ENCODE assay signal across 29 cellular contexts in the genomic region with DNA sequence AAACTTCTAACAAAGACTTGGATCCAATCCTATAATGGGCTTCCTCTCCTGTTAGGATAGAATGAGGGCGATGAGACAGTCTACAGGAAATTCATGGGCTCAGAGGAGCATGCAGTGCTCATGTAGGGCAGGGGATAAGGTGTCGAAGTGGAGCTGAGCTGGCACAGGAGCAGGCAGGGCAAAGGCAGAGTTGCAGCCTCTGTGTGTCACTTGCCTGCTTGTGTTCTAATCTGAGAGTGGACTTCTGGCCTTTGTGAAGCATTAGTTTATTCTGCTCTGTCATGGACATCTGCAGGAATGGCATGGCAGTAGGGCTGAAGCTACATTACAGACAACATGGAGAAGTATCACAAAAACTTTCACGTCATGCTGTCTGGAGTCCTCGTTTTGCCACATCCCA. TPM values are rescaled to one million over a fixed set of nuclear protein-coding genes. Genes with fewer than 3 reads are reported as not detected.
DNase-seq lines count a peak whose midpoint lies in the region; ATAC-seq, FAIRE-seq and TF ChIP-seq lines count a peak whose summit lies in the region.
"Had no signal": no experiment of that assay in that cellular context is flagged by ENCODE, and none has a peak within 500 bp of the region (broad histone marks: within the 10 kb centered on the region; RNA-seq: fewer than 3 reads in every experiment).

No MANE protein-coding gene starts in this region.

- TF ChIP-seq EP300 in HepG2 (IDR thresholded peaks at IDR 0.05; ENCODE audit: low read depth in 2 of 2, low read length in 2 of 2) (no peak), HepG2 (CRISPR knock-in tag; IDR thresholded peaks at IDR 0.05; ENCODE audit: borderline replicate concordance) (no peak)

- TF ChIP-seq CTCF in HepG2 (CRISPR knock-in tag; IDR thresholded peaks at IDR 0.05): no peak
- no peak for TF ChIP-seq CTCF in OCI-LY7 (conservative IDR thresholded peaks at IDR 0.05; ENCODE audit: low read length)
- TF ChIP-seq CTCF in HFFc6 (IDR thresholded peaks at IDR 0.05): no peak

- no peak overlapping the region for H2AFZ ChIP-seq in HepG2 (ENCODE audit: low read length)
- H2AFZ ChIP-seq in OCI-LY7 (ENCODE audit: low read length): no peak overlapping the region

- intact Hi-C loops in HepG2 (cut with micrococcal nuclease; ENCODE audit: unreplicated experiment): no loop called here
- intact Hi-C loops in OCI-LY7 (cut with micrococcal nuclease; ENCODE audit: unreplicated experiment): no loop called here

- H3K4me1 ChIP-seq in HepG2 (ENCODE audit: insufficient read depth, low read length) (no peaks in the 10 kb centered on the region), subcutaneous abdominal adipose tissue (ENCODE audit: control insufficient read depth in 5 of 5, insufficient read depth in 5 of 5, low read length in 5 of 5) (peaks cover 3 to 22% (median 17%) of the 10 kb centered on the region in 5 donors), OCI-LY7 (ENCODE audit: insufficient read depth, low read length, poor library complexity, severe bottlenecking) (no peaks in the 10 kb centered on the region)
- H3K4me1 ChIP-seq: BE2C, BLaER1 had no signal

- BruUV-seq in HepG2 (replicated peaks; lab: Mats Ljungman, UMichigan) (no TSS peak), OCI-LY7 (replicated peaks; lab: Mats Ljungman, UMichigan) (no TSS peak)

- H3K27ac ChIP-seq in HepG2 (ENCODE audit: extremely low read length, insufficient read depth, low read length) (no peak overlapping the region), subcutaneous abdominal adipose tissue (ENCODE audit: low read depth, low read length) (peak overlapping the region; percentile 11), OCI-LY7 (ENCODE audit: low read depth, low read length, poor library complexity, severe bottlenecking) (no peak overlapping the region)
- H3K27ac ChIP-seq: BLaER1 had no signal

- H3K36me3 ChIP-seq in HepG2 (replicated peaks in 1 of 2; ENCODE audit: control insufficient read depth in 1 of 2, insufficient read depth in 2 of 2, low read length in 2 of 2) (no peaks in the 10 kb centered on the region), subcutaneous abdominal adipose tissue (ENCODE audit: control insufficient read depth in 5 of 5, insufficient read depth in 5 of 5, low read length in 5 of 5) (no peaks in the 10 kb centered on the region), OCI-LY7 (ENCODE audit: insufficient read depth, low read length) (no peaks in the 10 kb centered on the region)
- H3K36me3 ChIP-seq: BE2C, BLaER1 had no signal

- H3K4me2 ChIP-seq in HepG2 (ENCODE audit: low read depth, low read length): no peak overlapping the region
- no peak overlapping the region for H3K4me2 ChIP-seq in OCI-LY7 (ENCODE audit: low read length)
- H3K4me2 ChIP-seq: BLaER1 had no signal

- CTCF ChIA-PET in HepG2 (lab: Yijun Ruan, JAX; ENCODE audit: low intra/inter-chr PET ratio, low total read pairs): no interaction called here
- CTCF ChIA-PET in OCI-LY7 (lab: Charles Lee; ENCODE audit: unreplicated experiment): no interaction called here

- peak; percentile 24; the same call in 1 of the 3 replicates for ATAC-seq in HepG2
- ATAC-seq: GM12878 had no signal

- H3K27me3 ChIP-seq in HepG2 (ENCODE audit: control insufficient read depth in 1 of 2, insufficient read depth in 2 of 2, low read length in 2 of 2) (no peaks in the 10 kb centered on the region), subcutaneous abdominal adipose tissue (ENCODE audit: control insufficient read depth in 5 of 5, insufficient read depth in 4 of 5, low read length in 5 of 5) (no peaks in the 10 kb centered on the region)
- H3K27me3 ChIP-seq: BE2C, BLaER1 had no signal

- WGBS in HepG2 (ENCODE audit: low lambda C conversion rate): 0% methylated on average over 4 of the region's 4 CpGs

- H3K4me1 Mint-ChIP-seq in HFFc6 (ENCODE audit: low read depth): no peaks in the 10 kb centered on the region
- H3K4me1 Mint-ChIP-seq: CD4-positive, alpha-beta memory T cell; CD4-positive, CD25-positive, alpha-beta regulatory T cell; CD8-positive, alpha-beta memory T cell had no signal

- H3K9me3 ChIP-seq in HepG2 (ENCODE audit: low read length) (no peaks in the 10 kb centered on the region), subcutaneous abdominal adipose tissue (ENCODE audit: control insufficient read depth in 5 of 5, low read length in 5 of 5) (no peaks in the 10 kb centered on the region), OCI-LY7 (ENCODE audit: low read length) (no peaks in the 10 kb centered on the region)
- H3K9me3 ChIP-seq: BE2C, BLaER1 had no signal

- no peak overlapping the region for H3K9ac ChIP-seq in HepG2 (ENCODE audit: insufficient read depth, low read depth, low read length)
- no peak overlapping the region for H3K9ac ChIP-seq in subcutaneous abdominal adipose tissue (ENCODE audit: low read length in 5 of 5)
- H3K9ac ChIP-seq: BLaER1 had no signal

- H3K4me3 ChIP-seq in HepG2 (replicated peaks in 1 of 3; ENCODE audit: insufficient read depth in 1 of 3, low read depth in 2 of 3, low read length in 3 of 3): no peak overlapping the region
- H3K4me3 ChIP-seq in subcutaneous abdominal adipose tissue (ENCODE audit: low read depth in 1 of 5, low read length in 5 of 5): no peak overlapping the region
- no peak overlapping the region for H3K4me3 ChIP-seq in OCI-LY7 (ENCODE audit: low read depth, low read length, poor library complexity, severe bottlenecking)
- H3K4me3 ChIP-seq: BLaER1, GM12878 had no signal

- no peak overlapping the region for H3K4me3 Mint-ChIP-seq in HFFc6
- H3K4me3 Mint-ChIP-seq: CD14-positive monocyte; CD4-positive, alpha-beta memory T cell; CD4-positive, CD25-positive, alpha-beta regulatory T cell; CD8-positive, alpha-beta memory T cell had no signal

- H3K9me3 Mint-ChIP-seq in HFFc6: peaks cover 22% of the 10 kb centered on the region

- no peaks in the 10 kb centered on the region; the same call in 1 of the 2 replicates for H3K27me3 Mint-ChIP-seq in HFFc6 (ENCODE audit: insufficient read depth)
- H3K27me3 Mint-ChIP-seq: CD4-positive, alpha-beta memory T cell; CD4-positive, CD25-positive, alpha-beta regulatory T cell; CD8-positive, alpha-beta memory T cell had no signal

- no peaks in the 10 kb centered on the region for H3K79me2 ChIP-seq in HepG2 (ENCODE audit: insufficient read depth, low read length)
- no peaks in the 10 kb centered on the region for H3K79me2 ChIP-seq in OCI-LY7 (ENCODE audit: insufficient read depth, low read depth, low read length)

- no peaks in the 10 kb centered on the region for H3K36me3 Mint-ChIP-seq in HFFc6 (ENCODE audit: low read depth)
- H3K36me3 Mint-ChIP-seq: CD14-positive monocyte; CD4-positive, alpha-beta memory T cell; CD4-positive, CD25-positive, alpha-beta regulatory T cell; CD8-positive, alpha-beta memory T cell had no signal

- no peak for TF ChIP-seq RAD21 in HepG2 (CRISPR knock-in tag; IDR thresholded peaks at IDR 0.05)

- no peaks in the 10 kb centered on the region for H3K9me2 ChIP-seq in OCI-LY7 (ENCODE audit: insufficient read depth, low read length)

- no peak for FAIRE-seq in HepG2 (lab: Jason Lieb, UNC)
- FAIRE-seq: A204.1, GM12878, GM12892, GM18507 had no signal

- TF ChIP-seq POLR2A in HepG2 (IDR thresholded peaks at IDR 0.05; ENCODE audit: insufficient read depth in 1 of 2, low read depth in 2 of 2, low read length in 2 of 2): no peak

- H3K27ac Mint-ChIP-seq in HFFc6: no peak overlapping the region
- H3K27ac Mint-ChIP-seq: CD4-positive, alpha-beta memory T cell had no signal

- POLR2A ChIA-PET in HepG2 (lab: Yijun Ruan, JAX) (no interaction called here), OCI-LY7 (lab: Charles Lee) (interaction anchor here (0.7 kb wide), 1 partner anchor 119 kb away, joined by 3 read pairs; no protein-coding TSS in a partner anchor)

- in situ Hi-C loops in HepG2 (cut with HindIII; ENCODE audit: extremely low pct_ligation_motif_present, low pct_unique_long_range_greater_than_20kb): no loop called here

- peak; percentile 29 for DNase-seq in fibroblast of gingiva (ENCODE audit: low read depth)
- DNase-seq in HepG2 (ENCODE audit: low spot score): no peak
- no peak for DNase-seq in OCI-LY7 (ENCODE audit: low spot score)
- DNase-seq in NCI-H1930 (lab: John Stamatoyannopoulos, UW): no peak
- no peak for DNase-seq in HFFc6
- DNase-seq: 8988T; ACHN; BE2C; CD4-positive, alpha-beta memory T cell; CD4-positive, CD25-positive, alpha-beta regulatory T cell; CD8-positive, alpha-beta memory T cell; COR-L47; DMS 273 treated with DMSO at 0.1 percent for 48 hours; DMS153; DMS53; DMS79; DND-41; EL; GDM1 had no signal

- H4K20me1 ChIP-seq in HepG2 (ENCODE audit: insufficient read depth, low read length): no peaks in the 10 kb centered on the region
- no peaks in the 10 kb centered on the region for H4K20me1 ChIP-seq in OCI-LY7 (ENCODE audit: insufficient read depth, low read length)
- H4K20me1 ChIP-seq: BLaER1 had no signal

RNA-seq across cellular contexts. Expression of a gene that starts 32.6 kb away (rescaled TPM):
- total RNA-seq in HepG2 (2016; rRNA removed; fragmentation: Illumina TruSeq; extraction: Trizol) (not detected in 2 replicates), OCI-LY7 (2022) (not detected in 2 replicates)
- not detected in 2 replicates for total RNA-seq in HepG2 (2016; cell fraction: cytosol; rRNA removed; fragmentation: Illumina TruSeq; extraction: Trizol; ENCODE audit: low read depth)
- not detected in 2 replicates for total RNA-seq in HepG2 (2016; cell fraction: insoluble cytoplasmic fraction; rRNA removed; fragmentation: Illumina TruSeq; extraction: Trizol)
- not detected in 2 replicates for total RNA-seq in HepG2 (2016; cell fraction: membrane; rRNA removed; fragmentation: Illumina TruSeq; extraction: Trizol)
- not detected in 2 replicates for total RNA-seq in HepG2 (2016; cell fraction: nucleus; rRNA removed; fragmentation: Illumina TruSeq; extraction: Trizol)
- polyA plus RNA-seq in HepG2 (2011; rRNA removed): not detected in 2 replicates
- not detected in 2 replicates for polyA plus RNA-seq in HepG2 (2011; cell fraction: cytosol; rRNA removed)
- polyA plus RNA-seq in HepG2 (2011; cell fraction: nucleus; rRNA removed): not detected in 2 replicates
- polyA plus RNA-seq in HepG2 (2012): not detected in 2 replicates
- polyA plus RNA-seq in HepG2 (2016; cell fraction: cytosol; fragmentation: Illumina TruSeq; extraction: Trizol; ENCODE audit: low read depth): not detected in 2 replicates
- not detected in 2 replicates for polyA plus RNA-seq in HepG2 (2016; cell fraction: insoluble cytoplasmic fraction; fragmentation: Illumina TruSeq; extraction: Trizol; ENCODE audit: low read depth)
- polyA plus RNA-seq in HepG2 (2016; cell fraction: membrane; fragmentation: Illumina TruSeq; extraction: Trizol; ENCODE audit: low read depth): not detected in 2 replicates
- polyA plus RNA-seq in HepG2 (2016; cell fraction: nucleus; fragmentation: Illumina TruSeq; extraction: Trizol; ENCODE audit: insufficient read depth, low read depth): not detected in 2 replicates
- polyA minus RNA-seq in HepG2 (2011; rRNA and poly(A)+ RNA removed; ENCODE audit: low replicate concordance): not detected in 2 replicates
- not detected in 2 replicates for polyA minus RNA-seq in HepG2 (2011; cell fraction: cytosol; rRNA and poly(A)+ RNA removed)
- not detected in 2 replicates for polyA minus RNA-seq in HepG2 (2011; cell fraction: nucleus; rRNA and poly(A)+ RNA removed)
- not detected in 2 replicates for total RNA-seq in OCI-LY7 (2014; rRNA removed; shearing (Covaris generic))
- not detected for total RNA-seq in HFFc6 (2021; fragmentation: NEBNext Ultra II Directional; extraction: Animal tissue kit (Norgen Biotek cat#: 25700))
- total RNA-seq: A673; CD4-positive, alpha-beta memory T cell; CD4-positive, CD25-positive, alpha-beta regulatory T cell; CD8-positive, alpha-beta memory T cell; G401; GM12878 had no signal
- polyA plus RNA-seq: AG04450; CD14-positive monocyte; CD4-positive, alpha-beta memory T cell; CD4-positive, CD25-positive, alpha-beta regulatory T cell; CD8-positive, alpha-beta memory T cell; GM12878 had no signal
